In the genomic region with DNA sequence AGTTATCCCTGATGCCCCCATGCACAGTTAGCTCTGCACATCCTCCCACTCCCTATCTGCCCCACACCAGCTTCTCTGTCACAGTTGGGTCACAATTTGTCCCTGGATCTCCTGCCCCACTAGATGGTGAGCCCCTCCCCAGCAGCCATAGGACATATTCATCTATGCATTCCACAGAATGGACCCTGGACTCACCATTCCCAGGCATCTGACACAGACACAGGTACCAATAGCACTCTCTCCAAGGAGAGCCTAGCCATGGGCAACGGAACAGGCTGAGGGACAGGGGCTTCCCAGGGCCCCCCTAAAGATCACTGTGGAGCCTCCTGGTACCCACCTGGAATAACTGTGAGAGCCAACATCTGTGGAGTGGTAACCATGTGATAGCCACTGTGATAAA, we compare ENCODE assay signal across 22 cellular contexts.
"Had no signal": no experiment of that assay in that cellular context is flagged by ENCODE, and none has a peak within 500 bp of the region (broad histone marks: within the 10 kb centered on the region; RNA-seq: fewer than 3 reads in every experiment).

No MANE protein-coding gene starts in this region.

- H3K9me3 ChIP-seq: breast epithelium, colonic mucosa, mucosa of descending colon, stomach, suprapubic skin, uterus had no signal

- H3K4me3 Mint-ChIP-seq: activated naive CD4-positive, alpha-beta T cell treated with anti-CD3 and anti-CD28 coated beads, Interleukin-2, amount 50 U/mL, for 24 hours; central memory CD8-positive, alpha-beta T cell; effector memory CD8-positive, alpha-beta T cell; nephron progenitor cell; stimulated activated memory B cell treated with anti-CD40 and anti-IgM and Interleukin-4, amounts not matched to agents 10 μg/mL and 1 μg/mL and 100 μg/mL, for 72 hours; WTC11 had no signal

- ATAC-seq: effector memory CD8-positive, alpha-beta T cell; stimulated activated memory B cell treated with anti-CD40 and anti-IgM and Interleukin-4, amounts not matched to agents 10 μg/mL and 1 μg/mL and 100 μg/mL, for 72 hours; WTC11 had no signal

- H3K27ac ChIP-seq: breast epithelium, heart right ventricle, uterus had no signal

- H3K36me3 ChIP-seq: breast epithelium, colonic mucosa, heart right ventricle, stomach, suprapubic skin, uterus had no signal

- H3K4me1 ChIP-seq: breast epithelium had no signal

- H3K27ac Mint-ChIP-seq: activated naive CD4-positive, alpha-beta T cell treated with anti-CD3 and anti-CD28 coated beads, Interleukin-2, amount 50 U/mL, for 24 hours; effector memory CD8-positive, alpha-beta T cell; nephron progenitor cell; stimulated activated memory B cell treated with anti-CD40 and anti-IgM and Interleukin-4, amounts not matched to agents 10 μg/mL and 1 μg/mL and 100 μg/mL, for 72 hours; WTC11 had no signal

- DNase-seq: activated gamma-delta T cell treated with Interleukin-2 at 50 U/mL for 16 hours; activated T-cell treated with anti-CD3 and anti-CD28 coated beads, Interleukin-2, amount 50 U/mL, for 1 hour; dorsolateral prefrontal cortex; effector memory CD8-positive, alpha-beta T cell; heart right ventricle; mesendoderm; mucosa of descending colon; nephron progenitor cell; occipital lobe; stimulated activated CD4-positive, alpha-beta T cell treated with anti-CD3 and anti-CD28 coated beads, Interleukin-15, amount 100 ng/mL, for 24 hours; stomach; T1000; uterus had no signal

- H3K27me3 ChIP-seq: breast epithelium, colonic mucosa, dorsolateral prefrontal cortex, heart right ventricle, stomach, suprapubic skin, uterus had no signal

- H3K27me3 Mint-ChIP-seq: activated naive CD4-positive, alpha-beta T cell treated with anti-CD3 and anti-CD28 coated beads, Interleukin-2, amount 50 U/mL, for 24 hours had no signal

- H3K4me3 ChIP-seq: breast epithelium, colonic mucosa, dorsolateral prefrontal cortex, heart right ventricle, mucosa of descending colon, smooth muscle cell, stomach, suprapubic skin, uterus had no signal

- FAIRE-seq: astrocyte had no signal
